ENCODE assay signal across 22 cellular contexts in genomic region chr4:95466791-95467190, GRCh38.
DNase-seq lines count a peak whose midpoint lies in the region; ATAC-seq lines count a peak whose summit lies in the region.
"Had no signal": no experiment of that assay in that cellular context is flagged by ENCODE, and none has a peak within 500 bp of the region (broad histone marks: within the 10 kb centered on the region; RNA-seq: fewer than 3 reads in every experiment).

No MANE protein-coding gene starts in this region.

- H3K36me3 Mint-ChIP-seq in activated T-helper 1 cell treated with anti-CD3 and anti-CD28 coated beads, Interleukin-12 subunit alpha, Interleukin-12 subunit beta, Interleukin-2, Interleukin-4 antibody, amounts not matched to agents 30 ng/mL and 10 ng/mL and 1 ng/mL, durations not matched to agents 14 hours and 24 hours and 36 hours (ENCODE audit: low read depth) = no peaks in the 10 kb centered on the region

- no peak overlapping the region for H3K27ac Mint-ChIP-seq in activated T-helper 1 cell treated with anti-CD3 and anti-CD28 coated beads, Interleukin-12 subunit alpha, Interleukin-12 subunit beta, Interleukin-2, Interleukin-4 antibody, amounts not matched to agents 30 ng/mL and 10 ng/mL and 1 ng/mL, durations not matched to agents 14 hours and 24 hours and 36 hours
- H3K27ac Mint-ChIP-seq: B cell, T-helper 17 cell had no signal

- ATAC-seq in left colon = peak; percentile 54
- ATAC-seq: A549, HCT116, HepG2, K562, Right ventricle myocardium inferior, T-helper 17 cell had no signal

- no peaks in the 10 kb centered on the region for H3K9me3 Mint-ChIP-seq in activated T-helper 1 cell treated with anti-CD3 and anti-CD28 coated beads, Interleukin-12 subunit alpha, Interleukin-12 subunit beta, Interleukin-2, Interleukin-4 antibody, amounts not matched to agents 30 ng/mL and 10 ng/mL and 1 ng/mL, durations not matched to agents 14 hours and 24 hours and 36 hours

- H3K4me3 Mint-ChIP-seq in activated T-helper 1 cell treated with anti-CD3 and anti-CD28 coated beads, Interleukin-12 subunit alpha, Interleukin-12 subunit beta, Interleukin-2, Interleukin-4 antibody, amounts not matched to agents 30 ng/mL and 10 ng/mL and 1 ng/mL, durations not matched to agents 14 hours and 24 hours and 36 hours = no peak overlapping the region
- H3K4me3 Mint-ChIP-seq: B cell, T-helper 17 cell had no signal

- no peaks in the 10 kb centered on the region for H3K4me1 Mint-ChIP-seq in activated T-helper 1 cell treated with anti-CD3 and anti-CD28 coated beads, Interleukin-12 subunit alpha, Interleukin-12 subunit beta, Interleukin-2, Interleukin-4 antibody, amounts not matched to agents 30 ng/mL and 10 ng/mL and 1 ng/mL, durations not matched to agents 14 hours and 24 hours and 36 hours (ENCODE audit: low read depth)
- H3K4me1 Mint-ChIP-seq: B cell, T-helper 17 cell had no signal

- no peaks in the 10 kb centered on the region for H3K27me3 Mint-ChIP-seq in activated T-helper 1 cell treated with anti-CD3 and anti-CD28 coated beads, Interleukin-12 subunit alpha, Interleukin-12 subunit beta, Interleukin-2, Interleukin-4 antibody, amounts not matched to agents 30 ng/mL and 10 ng/mL and 1 ng/mL, durations not matched to agents 14 hours and 24 hours and 36 hours (ENCODE audit: insufficient read depth)
- H3K27me3 Mint-ChIP-seq: B cell had no signal

- intact Hi-C loops in left colon (cut with DNase I, micrococcal nuclease) = no loop called here
- intact Hi-C loops in activated T-helper 1 cell treated with anti-CD3 and anti-CD28 coated beads, Interleukin-12 subunit alpha, Interleukin-12 subunit beta, Interleukin-2, Interleukin-4 antibody, amounts not matched to agents 30 ng/mL and 10 ng/mL and 1 ng/mL, durations not matched to agents 14 hours and 24 hours and 36 hours (cut with micrococcal nuclease) = no loop called here

- DNase-seq in A172 (ENCODE audit: low spot score) = peak; percentile 61
- peak; percentile 2 for DNase-seq in ELF-1 (ENCODE audit: low read depth, low spot score)
- peak; percentile 83 for DNase-seq in SK-N-DZ (ENCODE audit: low spot score)
- DNase-seq in left colon = no peak
- DNase-seq in stimulated activated CD8-positive, alpha-beta memory T cell treated with anti-CD3 and anti-CD28 coated beads, Interleukin-4, amount 100 ng/mL, for 48 hours = no peak
- no peak for DNase-seq in D341Med (ENCODE audit: low spot score)
- DNase-seq in activated T-helper 1 cell treated with anti-CD3 and anti-CD28 coated beads, Interleukin-12 subunit alpha, Interleukin-12 subunit beta, Interleukin-2, Interleukin-4 antibody, amounts not matched to agents 30 ng/mL and 10 ng/mL and 1 ng/mL, durations not matched to agents 14 hours and 24 hours and 36 hours (ENCODE audit: low spot score) = no peak
- DNase-seq: GF-D8, GOT3, NCI-H1105, NCI-H146, NCI-H2029, NCI-H2227 treated with DMSO at 0.1 percent for 48 hours, NCI-H510A, NCI-H82, T-helper 17 cell had no signal

Comparison
In these comparisons a context has a peak if more than half of its experiments do, and no peak if none do; other contexts are left out.
1. DNase-seq: peak in A172 (single experiment), ELF-1 (single experiment) and SK-N-DZ (single experiment); none in left colon (0 of 2), stimulated activated CD8-positive, alpha-beta memory T cell treated with anti-CD3 and anti-CD28 coated beads, Interleukin-4, amount 100 ng/mL, for 48 hours (single experiment), D341Med (single experiment) and activated T-helper 1 cell treated with anti-CD3 and anti-CD28 coated beads, Interleukin-12 subunit alpha, Interleukin-12 subunit beta, Interleukin-2, Interleukin-4 antibody, amounts not matched to agents 30 ng/mL and 10 ng/mL and 1 ng/mL, durations not matched to agents 14 hours and 24 hours and 36 hours (single experiment).